Comparison of ENCODE assay signal across 2 cellular contexts in genomic region chr16:17237350-17237944, GRCh38.
TF ChIP-seq lines count a peak whose summit lies in the region.

No MANE protein-coding gene starts in this region.

TF ChIP-seq in liver, 16 proteins besides CTCF, POLR2A, EP300 and RAD21 (continued from another document):
- TF ChIP-seq ZBTB33 (IDR thresholded peaks at IDR 0.05) = no peak

TF ChIP-seq in HepG2, 621 proteins besides CTCF, POLR2A, EP300 and RAD21 (continued from another document):
- TF ChIP-seq ZNF704 (CRISPR knock-in tag; IDR thresholded peaks at IDR 0.05; ENCODE audit: borderline replicate concordance) (no peak), ZNF549 (CRISPR knock-in tag; IDR thresholded peaks at IDR 0.05) (no peak), HMG20B (CRISPR knock-in tag; conservative IDR thresholded peaks at IDR 0.05) (no peak), HNRNPUL1 (IDR thresholded peaks at IDR 0.05; ENCODE audit: low read depth, low read length) (no peak)
- TF ChIP-seq, protein P1, sequence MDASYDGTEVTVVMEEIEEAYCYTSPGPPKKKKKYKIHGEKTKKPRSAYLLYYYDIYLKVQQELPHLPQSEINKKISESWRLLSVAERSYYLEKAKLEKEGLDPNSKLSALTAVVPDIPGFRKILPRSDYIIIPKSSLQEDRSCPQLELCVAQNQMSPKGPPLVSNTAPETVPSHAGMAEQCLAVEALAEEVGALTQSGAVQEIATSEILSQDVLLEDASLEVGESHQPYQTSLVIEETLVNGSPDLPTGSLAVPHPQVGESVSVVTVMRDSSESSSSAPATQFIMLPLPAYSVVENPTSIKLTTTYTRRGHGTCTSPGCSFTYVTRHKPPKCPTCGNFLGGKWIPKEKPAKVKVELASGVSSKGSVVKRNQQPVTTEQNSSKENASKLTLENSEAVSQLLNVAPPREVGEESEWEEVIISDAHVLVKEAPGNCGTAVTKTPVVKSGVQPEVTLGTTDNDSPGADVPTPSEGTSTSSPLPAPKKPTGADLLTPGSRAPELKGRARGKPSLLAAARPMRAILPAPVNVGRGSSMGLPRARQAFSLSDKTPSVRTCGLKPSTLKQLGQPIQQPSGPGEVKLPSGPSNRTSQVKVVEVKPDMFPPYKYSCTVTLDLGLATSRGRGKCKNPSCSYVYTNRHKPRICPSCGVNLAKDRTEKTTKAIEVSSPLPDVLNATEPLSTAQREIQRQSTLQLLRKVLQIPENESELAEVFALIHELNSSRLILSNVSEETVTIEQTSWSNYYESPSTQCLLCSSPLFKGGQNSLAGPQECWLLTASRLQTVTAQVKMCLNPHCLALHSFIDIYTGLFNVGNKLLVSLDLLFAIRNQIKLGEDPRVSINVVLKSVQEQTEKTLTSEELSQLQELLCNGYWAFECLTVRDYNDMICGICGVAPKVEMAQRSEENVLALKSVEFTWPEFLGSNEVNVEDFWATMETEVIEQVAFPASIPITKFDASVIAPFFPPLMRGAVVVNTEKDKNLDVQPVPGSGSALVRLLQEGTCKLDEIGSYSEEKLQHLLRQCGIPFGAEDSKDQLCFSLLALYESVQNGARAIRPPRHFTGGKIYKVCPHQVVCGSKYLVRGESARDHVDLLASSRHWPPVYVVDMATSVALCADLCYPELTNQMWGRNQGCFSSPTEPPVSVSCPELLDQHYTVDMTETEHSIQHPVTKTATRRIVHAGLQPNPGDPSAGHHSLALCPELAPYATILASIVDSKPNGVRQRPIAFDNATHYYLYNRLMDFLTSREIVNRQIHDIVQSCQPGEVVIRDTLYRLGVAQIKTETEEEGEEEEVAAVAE (CRISPR knock-in tag; IDR thresholded peaks at IDR 0.05; ENCODE audit: borderline replicate concordance) = no peak
TF ChIP-seq in HepG2: peak in this region for 0.
